In genomic region chr3:46935168-46935858, GRCh38 we compare ENCODE assay signal across 8 cellular contexts. TPM values are rescaled to one million over a fixed set of nuclear protein-coding genes. Genes with fewer than 3 reads are reported as not detected.
A peak's percentile ranks its signal among the peaks of the same experiment; 100 is the strongest.
DNase-seq lines count a peak whose midpoint lies in the region; TF ChIP-seq lines count a peak whose summit lies in the region.

No MANE protein-coding gene starts in this region.

- no peak overlapping the region for H3K4me3 Mint-ChIP-seq in chondrocyte (ENCODE audit: unreplicated experiment)

- no peaks in the 10 kb centered on the region for H3K9me3 ChIP-seq in testis

- intact Hi-C loops in testis (cut with DNase I; ENCODE audit: low total_unique reads): no loop called here

- peaks cover 9% of the 10 kb centered on the region for H3K36me3 Mint-ChIP-seq in chondrocyte (ENCODE audit: low read depth)

- DNase-seq in COLO829 (ENCODE audit: low spot score) (peak; percentile 97), MV-4-11 (lab: John Stamatoyannopoulos, UW) (peak; percentile 41), chondrocyte (ENCODE audit: low spot score) (no peak), left kidney (ENCODE audit: low read depth, low spot score) (peak; percentile 52), testis (peak; percentile 95), middle frontal gyrus (ENCODE audit: extremely low spot score, low spot score) (no peak), NCI-H146 (lab: John Stamatoyannopoulos, UW) (no peak)
- no peak for DNase-seq in activated CD4-positive, alpha-beta T cell treated with anti-CD3 and anti-CD28 coated beads, Interleukin-2, amount 50 U/mL, for 4 hours

- no peaks in the 10 kb centered on the region for H3K27me3 Mint-ChIP-seq in chondrocyte (ENCODE audit: low read depth)

- H3K27ac Mint-ChIP-seq in chondrocyte (ENCODE audit: unreplicated experiment): peak overlapping the region; percentile 95

- no peaks in the 10 kb centered on the region for H3K36me3 ChIP-seq in testis (ENCODE audit: low read depth, missing control alignments)

- peak overlapping the region; percentile 14 to 36 for H3K27ac ChIP-seq in testis

- no peak for TF ChIP-seq POLR2A in testis (IDR thresholded peaks at IDR 0.05)

- H3K4me3 ChIP-seq in testis: no peak overlapping the region

- H3K27me3 ChIP-seq in testis: no peaks in the 10 kb centered on the region

- peaks cover 44% of the 10 kb centered on the region for H3K4me1 ChIP-seq in testis

- no peaks in the 10 kb centered on the region for H3K9me3 Mint-ChIP-seq in chondrocyte (ENCODE audit: low read depth)

- WGBS in testis, 2 donors: 64 to 66% methylated on average over 6 to 7 of the region's 7 CpGs

- H3K4me1 Mint-ChIP-seq in chondrocyte (ENCODE audit: low read depth): peaks cover 61% of the 10 kb centered on the region

- peak; percentile 88 for TF ChIP-seq CTCF in chondrocyte (IDR thresholded peaks at IDR 0.05)
- no peak for TF ChIP-seq CTCF in testis (IDR thresholded peaks at IDR 0.05)

RNA-seq across cellular contexts. Expression of gene CCDC12, which starts 41.2 kb away (rescaled TPM):
- total RNA-seq in chondrocyte (21.8 to 23.3 TPM (median 22.3 TPM) in 3 replicates), testis (10 to 100 TPM; 59.6 to 66.6 TPM)
- 43.3 TPM for polyA plus RNA-seq in testis (ENCODE audit: insufficient read depth, low read depth, low replicate concordance)

RNA-seq across cellular contexts. Expression of gene NBEAL2, which starts 44.2 kb away (rescaled TPM):
- total RNA-seq in chondrocyte (15.9 to 18.1 TPM (median 16.5 TPM) in 3 replicates), testis (10 to 100 TPM; 40.2 to 44.8 TPM)
- polyA plus RNA-seq in testis (ENCODE audit: insufficient read depth, low read depth, low replicate concordance): 16.2 TPM

RNA-seq across cellular contexts. Expression of gene PTH1R, which starts 57.8 kb away (rescaled TPM):
- total RNA-seq in chondrocyte (2.4 to 6.3 TPM (median 3.1 TPM) in 3 replicates), testis (10 to 100 TPM in 1 of 2 donors, 1 to 10 TPM in 1; 8.4 to 11.3 TPM)
- polyA plus RNA-seq in testis (ENCODE audit: insufficient read depth, low read depth, low replicate concordance): 10.2 TPM

Comparison
In these comparisons a context has a peak if more than half of its experiments do, and no peak if none do; other contexts are left out.
1. DNase-seq: peak in COLO829 (single experiment), MV-4-11 (single experiment), left kidney (single experiment) and testis (single experiment); none in chondrocyte (single experiment), middle frontal gyrus (single experiment), NCI-H146 (single experiment) and activated CD4-positive, alpha-beta T cell treated with anti-CD3 and anti-CD28 coated beads, Interleukin-2, amount 50 U/mL, for 4 hours (0 of 2).